10 cellular contexts compared by ENCODE assay signal in the genomic region with DNA sequence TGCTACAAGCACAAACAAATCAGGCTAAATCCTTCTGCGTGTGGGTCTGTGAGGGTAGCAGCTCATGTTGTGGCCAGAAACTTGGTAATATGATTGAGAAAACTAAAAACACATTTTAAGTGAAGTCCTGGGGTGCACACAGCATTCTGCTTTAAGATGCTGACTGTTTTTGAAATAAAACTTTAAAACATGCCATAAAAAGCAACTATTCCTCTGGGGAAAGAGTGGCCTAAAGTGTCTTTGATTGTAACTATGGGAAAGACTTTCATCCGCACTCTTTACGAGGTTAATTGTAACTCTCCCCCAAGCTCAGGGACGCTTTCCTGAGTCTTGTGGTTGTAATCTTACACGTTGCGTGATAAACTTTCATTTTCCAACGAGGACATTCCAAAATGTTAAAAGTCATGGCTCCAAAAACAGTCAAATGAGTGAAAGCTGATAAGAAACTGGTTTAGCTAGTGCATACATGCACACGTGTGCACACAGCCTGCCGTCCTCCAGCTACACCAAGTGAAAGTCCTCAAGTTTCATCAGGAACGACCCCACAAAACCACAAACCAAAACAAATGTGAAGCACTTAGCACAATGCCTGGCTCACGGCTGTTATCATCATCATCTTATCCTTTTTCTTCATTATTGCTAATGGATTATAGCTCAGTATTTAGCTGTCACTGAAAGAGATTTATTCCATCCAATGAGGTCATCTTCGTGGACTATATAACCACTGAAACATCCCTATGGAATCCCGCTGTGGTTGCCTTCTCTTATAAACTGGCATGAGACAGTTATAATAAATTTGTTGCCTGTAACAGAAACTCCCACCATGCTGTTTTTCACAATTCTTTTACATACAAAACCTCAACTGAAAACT. TPM values are rescaled to one million over a fixed set of nuclear protein-coding genes. Genes with fewer than 3 reads are reported as not detected.
DNase-seq lines count a peak whose midpoint lies in the region; ATAC-seq and TF ChIP-seq lines count a peak whose summit lies in the region.
"Had no signal": no experiment of that assay in that cellular context is flagged by ENCODE, and none has a peak within 500 bp of the region (broad histone marks: within the 10 kb centered on the region; RNA-seq: fewer than 3 reads in every experiment).

No MANE protein-coding gene starts in this region.

- H3K27ac ChIP-seq in PC-3 (ENCODE audit: low read length): peak overlapping the region; percentile 55
- H3K27ac ChIP-seq in epithelial cell of prostate: no peak overlapping the region
- H3K27ac ChIP-seq in smooth muscle cell (ENCODE audit: low read depth): peak overlapping the region; percentile 65
- H3K27ac ChIP-seq in esophagus squamous epithelium: peak overlapping the region in 2 of 4 donors; percentile 10 to 37
- H3K27ac ChIP-seq in RWPE1: no peak overlapping the region

- intact Hi-C loops in PC-3 (cut with micrococcal nuclease): no loop called here
- intact Hi-C loops in esophagus squamous epithelium (cut with DNase I): no loop called here

- no peaks in the 10 kb centered on the region for H3K79me2 ChIP-seq in PC-3 (ENCODE audit: low read length)
- no peaks in the 10 kb centered on the region for H3K79me2 ChIP-seq in smooth muscle cell (ENCODE audit: low read depth)

- peak; percentile 40; the same call in 1 of the 2 replicates for ATAC-seq in PC-3

- POLR2A ChIA-PET in PC-3 (lab: Charles Lee; ENCODE audit: unreplicated experiment): no interaction called here
- POLR2A ChIA-PET in RWPE1 (lab: Yijun Ruan, JAX; ENCODE audit: low non-redundant PET): no interaction called here

- no peaks in the 10 kb centered on the region for H3K27me3 ChIP-seq in PC-3 (ENCODE audit: low read length)
- H3K27me3 ChIP-seq in smooth muscle cell (ENCODE audit: low read depth): no peaks in the 10 kb centered on the region
- no peaks in the 10 kb centered on the region for H3K27me3 ChIP-seq in esophagus squamous epithelium

- TF ChIP-seq CTCF in GM12865 (IDR thresholded peaks at IDR 0.05; ENCODE audit: insufficient read depth, low read depth, low read length, missing control alignments) (no peak), PC-3 (conservative IDR thresholded peaks at IDR 0.05; ENCODE audit: low read depth, low read length) (no peak), smooth muscle cell (IDR thresholded peaks at IDR 0.05; ENCODE audit: borderline replicate concordance, insufficient read depth, poor library complexity, severe bottlenecking) (no peak), esophagus squamous epithelium (IDR thresholded peaks at IDR 0.05) (no peak), RWPE1 (conservative IDR thresholded peaks at IDR 0.05; ENCODE audit: low read depth) (no peak)

- no peak overlapping the region for H3K9ac ChIP-seq in PC-3 (ENCODE audit: low read length)
- peak overlapping the region; percentile 32 for H3K9ac ChIP-seq in smooth muscle cell (ENCODE audit: low read depth)

- CTCF ChIA-PET in PC-3 (lab: Charles Lee): no interaction called here
- CTCF ChIA-PET in RWPE1 (lab: Yijun Ruan, JAX): interaction anchor here (0.6 kb wide), 1 partner anchor 642 kb away, joined by 3 read pairs; no protein-coding TSS in a partner anchor

- no TSS peak for BruUV-seq in PC-3 (replicated peaks; lab: Mats Ljungman, UMichigan)

- no peaks in the 10 kb centered on the region for H4K20me1 ChIP-seq in PC-3 (ENCODE audit: low read length)
- no peaks in the 10 kb centered on the region for H4K20me1 ChIP-seq in smooth muscle cell (ENCODE audit: low read depth)

- H3K4me3 ChIP-seq in GM12865 (ENCODE audit: low read depth, low read length): no peak overlapping the region
- peak overlapping the region; percentile 23; the same call in 1 of the 2 replicates for H3K4me3 ChIP-seq in PC-3 (ENCODE audit: low read length)
- H3K4me3 ChIP-seq in smooth muscle cell: peak overlapping the region; percentile 23
- peak overlapping the region in 1 of 4 donors; percentile 42 for H3K4me3 ChIP-seq in esophagus squamous epithelium

- H3K4me1 ChIP-seq in PC-3 (ENCODE audit: insufficient read depth, low read length) (peaks cover 16% of the 10 kb centered on the region), smooth muscle cell (ENCODE audit: low read depth) (no peaks in the 10 kb centered on the region), esophagus squamous epithelium (peaks cover 0 to 31% (median 16%) of the 10 kb centered on the region in 3 donors)

- TF ChIP-seq POLR2A in esophagus squamous epithelium (IDR thresholded peaks at IDR 0.05): no peak

- H3K9me3 ChIP-seq in PC-3 (ENCODE audit: low read length) (no peaks in the 10 kb centered on the region), smooth muscle cell (replicated peaks; ENCODE audit: low read depth) (no peaks in the 10 kb centered on the region), esophagus squamous epithelium (no peaks in the 10 kb centered on the region)

- DNase-seq in GM12865 (ENCODE audit: low read depth) (peak; percentile 3), PC-3 (peak; percentile 62), epithelial cell of prostate (ENCODE audit: low read depth, low spot score) (peak; percentile 74), smooth muscle cell (lab: John Stamatoyannopoulos, UW; ENCODE audit: unreplicated experiment) (no peak), esophagus squamous epithelium (lab: John Stamatoyannopoulos, UW) (no peak), RWPE1 (ENCODE audit: low spot score) (no peak)
- DNase-seq in activated CD4-positive, alpha-beta T cell treated with anti-CD3 and anti-CD28 coated beads for 1 hour: no peak
- DNase-seq in stimulated activated CD8-positive, alpha-beta memory T cell treated with anti-CD3 and anti-CD28 coated beads, Interleukin-4, amount 100 ng/mL, for 48 hours: no peak
- DNase-seq: activated CD4-positive, alpha-beta T cell treated with anti-CD3 and anti-CD28 coated beads, Interleukin-2, amount 50 U/mL, for 4 hours had no signal

- H3K4me2 ChIP-seq in PC-3 (ENCODE audit: low read length) (peak overlapping the region; percentile 61), smooth muscle cell (peak overlapping the region; percentile 81)

- H3K36me3 ChIP-seq in PC-3 (ENCODE audit: low read depth, low read length) (no peaks in the 10 kb centered on the region), smooth muscle cell (ENCODE audit: low read depth) (no peaks in the 10 kb centered on the region), esophagus squamous epithelium (no peaks in the 10 kb centered on the region)

- no peaks in the 10 kb centered on the region for H3F3A ChIP-seq in PC-3 (ENCODE audit: low read length, unreplicated experiment)
- peaks cover 19% of the 10 kb centered on the region for H3F3A ChIP-seq in smooth muscle cell (ENCODE audit: low read depth)

- H2AFZ ChIP-seq in PC-3 (ENCODE audit: low read length) (no peak overlapping the region), smooth muscle cell (ENCODE audit: low read depth) (no peak overlapping the region)

- 13% methylated on average over 13 of the region's 13 CpGs for WGBS in smooth muscle cell (ENCODE audit: low lambda C conversion rate)
- 44 to 60% methylated on average over 13 of the region's 13 CpGs for WGBS in esophagus squamous epithelium, 2 donors

- H3K9me2 ChIP-seq in PC-3 (replicated peaks; ENCODE audit: low read length): no peaks in the 10 kb centered on the region

RNA-seq across cellular contexts. Expression of a gene that starts 56.4 kb away (rescaled TPM):
- not detected in 2 replicates for total RNA-seq in PC-3 (2014; rRNA removed)
- not detected in 2 replicates for total RNA-seq in smooth muscle cell
- polyA plus RNA-seq in smooth muscle cell: 0.08 TPM in 1 of 2 replicates, not detected in the other
- not detected for total RNA-seq in esophagus squamous epithelium
- total RNA-seq: dermis microvascular lymphatic vessel endothelial cell had no signal

Comparison
In these comparisons a context has a peak if more than half of its experiments do, and no peak if none do; other contexts are left out.
1. DNase-seq: peak in GM12865 (single experiment), PC-3 (single experiment) and epithelial cell of prostate (single experiment); none in smooth muscle cell (single experiment), activated CD4-positive, alpha-beta T cell treated with anti-CD3 and anti-CD28 coated beads for 1 hour (single experiment), esophagus squamous epithelium (single experiment), RWPE1 (single experiment) and stimulated activated CD8-positive, alpha-beta memory T cell treated with anti-CD3 and anti-CD28 coated beads, Interleukin-4, amount 100 ng/mL, for 48 hours (single experiment).
2. H3K27ac ChIP-seq: peak in PC-3 (single experiment) and smooth muscle cell (single experiment); none in epithelial cell of prostate (single experiment) and RWPE1 (single experiment).